ENCODE assay signal across 15 cellular contexts in genomic region chr3:65808407-65808806, GRCh38.
DNase-seq lines count a peak whose midpoint lies in the region; ATAC-seq and TF ChIP-seq lines count a peak whose summit lies in the region.
"Had no signal": no experiment of that assay in that cellular context is flagged by ENCODE, and none has a peak within 500 bp of the region (broad histone marks: within the 10 kb centered on the region; RNA-seq: fewer than 3 reads in every experiment).

No MANE protein-coding gene starts in this region.

- H3K4me3 ChIP-seq in prostate gland (no peak overlapping the region), BE2C (ENCODE audit: low read depth, low read length) (no peak overlapping the region), WERI-Rb-1 (ENCODE audit: low read depth, low read length) (no peak overlapping the region)
- H3K4me3 ChIP-seq: A549, GM23338, K562 had no signal

- H3K36me3 ChIP-seq in prostate gland (no peaks in the 10 kb centered on the region), BE2C (no peaks in the 10 kb centered on the region), WERI-Rb-1 (no peaks in the 10 kb centered on the region)

- WGBS in prostate gland: 58% methylated on average over 6 of the region's 6 CpGs

- peaks cover 4% of the 10 kb centered on the region for H3K4me1 ChIP-seq in prostate gland (replicated peaks)
- H3K4me1 ChIP-seq in BE2C: no peaks in the 10 kb centered on the region
- H3K4me1 ChIP-seq: A549, Caco-2 had no signal

- H3K27ac Mint-ChIP-seq in HFFc6: no peak overlapping the region
- H3K27ac Mint-ChIP-seq: CD8-positive, alpha-beta memory T cell; GM23338 had no signal

- CTCF ChIA-PET in HEK293T (lab: Yijun Ruan, JAX): no interaction called here

- POLR2A ChIA-PET in HEK293T (lab: Yijun Ruan, JAX): no interaction called here

- peaks cover 6% of the 10 kb centered on the region for H3K9me3 Mint-ChIP-seq in HFFc6

- intact Hi-C loops in left colon (cut with DNase I, micrococcal nuclease) (no loop called here), prostate gland (cut with DNase I) (no loop called here)

- H3K27ac ChIP-seq in prostate gland: peak overlapping the region; percentile 54 to 71
- no peak overlapping the region for H3K27ac ChIP-seq in WERI-Rb-1
- H3K27ac ChIP-seq: A549 had no signal

- DNase-seq in HEK293T (ENCODE audit: extremely low spot score): no peak
- DNase-seq in left colon: no peak
- DNase-seq in prostate gland (ENCODE audit: low spot score): peak; percentile 38
- DNase-seq in BE2C: no peak
- no peak for DNase-seq in WERI-Rb-1
- no peak for DNase-seq in HFFc6
- DNase-seq: Caco-2; CD8-positive, alpha-beta memory T cell; DMS53; GF-D8; H7 had no signal

- peaks cover 27% of the 10 kb centered on the region for H3K4me1 Mint-ChIP-seq in HFFc6 (ENCODE audit: low read depth)
- H3K4me1 Mint-ChIP-seq: CD8-positive, alpha-beta memory T cell had no signal

- TF ChIP-seq POLR2A in prostate gland (IDR thresholded peaks at IDR 0.05): no peak

- H3K27me3 ChIP-seq in prostate gland (replicated peaks; ENCODE audit: insufficient read depth) (no peaks in the 10 kb centered on the region), BE2C (no peaks in the 10 kb centered on the region), WERI-Rb-1 (ENCODE audit: insufficient read depth, low read depth, severe bottlenecking) (no peaks in the 10 kb centered on the region)

- H3K9me3 ChIP-seq in prostate gland (no peaks in the 10 kb centered on the region), BE2C (no peaks in the 10 kb centered on the region), WERI-Rb-1 (ENCODE audit: severe bottlenecking) (no peaks in the 10 kb centered on the region)
- H3K9me3 ChIP-seq: A549, Caco-2 had no signal

- TF ChIP-seq CTCF in prostate gland (IDR thresholded peaks at IDR 0.05) (peak in 1 of 4 experiments; percentile 11), BE2C (IDR thresholded peaks at IDR 0.05; ENCODE audit: low read depth, low read length) (no peak), WERI-Rb-1 (IDR thresholded peaks at IDR 0.05; ENCODE audit: low read depth, low read length) (no peak), HFFc6 (IDR thresholded peaks at IDR 0.05) (no peak)

- peaks cover 18% of the 10 kb centered on the region for H3K36me3 Mint-ChIP-seq in HFFc6 (ENCODE audit: low read depth)
- H3K36me3 Mint-ChIP-seq: CD8-positive, alpha-beta memory T cell had no signal

- peaks cover 2% of the 10 kb centered on the region; the same call in 1 of the 2 replicates for H3K27me3 Mint-ChIP-seq in HFFc6 (ENCODE audit: insufficient read depth)
- H3K27me3 Mint-ChIP-seq: CD8-positive, alpha-beta memory T cell had no signal

- ATAC-seq in left colon (peak; percentile 67), HG03097 (IDR thresholded peaks at IDR 0.05; ENCODE audit: low FRiP score, unreplicated experiment) (no peak)
- ATAC-seq: A549, GM23338, K562 had no signal

- no peak overlapping the region for H3K4me3 Mint-ChIP-seq in HFFc6
- H3K4me3 Mint-ChIP-seq: CD8-positive, alpha-beta memory T cell; GM23338 had no signal

TF ChIP-seq in HEK293T, 16 proteins besides CTCF, POLR2A, EP300 and RAD21:
- no peak for TF ChIP-seq TARDBP (IDR thresholded peaks at IDR 0.05)
- no peak for TF ChIP-seq LEF1 (IDR thresholded peaks at IDR 0.05; ENCODE audit: borderline replicate concordance)
- TF ChIP-seq HDGF (IDR thresholded peaks at IDR 0.05; ENCODE audit: borderline replicate concordance): no peak
- no peak for TF ChIP-seq NFRKB (IDR thresholded peaks at IDR 0.05)
- no peak for TF ChIP-seq FOXK2 (IDR thresholded peaks at IDR 0.05)
- no peak for TF ChIP-seq FOXM1 (IDR thresholded peaks at IDR 0.05; ENCODE audit: borderline replicate concordance)
- TF ChIP-seq ZNF384 (IDR thresholded peaks at IDR 0.05): no peak
- 0 out of 2 replicates have a peak, but pooled peaks have one; percentile 6 for TF ChIP-seq CTBP1 (IDR thresholded peaks at IDR 0.05; ENCODE audit: borderline replicate concordance)
- 0 out of 2 replicates have a peak, but pooled peaks have one; percentile 11 for TF ChIP-seq PKNOX1 (IDR thresholded peaks at IDR 0.05)
